8 cellular contexts compared by ENCODE assay signal in genomic region chr4:1870578-1871443, GRCh38. TPM values are rescaled to one million over a fixed set of nuclear protein-coding genes. Genes with fewer than 3 reads are reported as not detected.
DNase-seq lines count a peak whose midpoint lies in the region; ATAC-seq and TF ChIP-seq lines count a peak whose summit lies in the region.

Gene NSD2 (plus strand): TSS chr4:1871393. CDS start chr4:1900655, 29,262 bp downstream.

- H2AK5ac ChIP-seq in mesenchymal stem cell (ENCODE audit: low read length, severe bottlenecking), result peak within 1 kb of the TSS; percentile 36

- DNase-seq in CD8-positive, alpha-beta T cell, result peak; percentile 81 to 93 (median 87)
- DNase-seq in HPDE6-E6E7 (ENCODE audit: extremely low spot score) (peak; percentile 84), NOMO-1 (lab: John Stamatoyannopoulos, UW; ENCODE audit: unreplicated experiment in 2 of 2) (peak; percentile 84 to 95), mesenchymal stem cell (peak; percentile 88)
- peak; percentile 75 to 86 (median 77) for DNase-seq in effector memory CD8-positive, alpha-beta T cell
- peak; percentile 72 for DNase-seq in stimulated activated CD8-positive, alpha-beta memory T cell treated with anti-CD3 and anti-CD28 coated beads, Interleukin-12 subunit alpha, Interleukin-12 subunit beta, amount 100 ng/mL, for 24 hours (ENCODE audit: extremely low read depth)

- H3K27me3 ChIP-seq in CD8-positive, alpha-beta T cell (ENCODE audit: insufficient read depth, low read length), result no peaks in the 10 kb centered on the region
- peaks cover 9 to 13% of the 10 kb centered on the region in 2 experiments for H3K27me3 ChIP-seq in mesenchymal stem cell (ENCODE audit: control insufficient read depth in 1 of 2, insufficient read depth in 1 of 2, low read length in 2 of 2)

- peak within 1 kb of the TSS; percentile 89 for H3K27ac Mint-ChIP-seq in CD8-positive, alpha-beta T cell
- peak within 1 kb of the TSS; percentile 92 to 96 for H3K27ac Mint-ChIP-seq in effector memory CD8-positive, alpha-beta T cell

- H4K8ac ChIP-seq in mesenchymal stem cell (ENCODE audit: low read length), result peak within 1 kb of the TSS; percentile 92

- peak within 1 kb of the TSS; percentile 84 for H2BK120ac ChIP-seq in mesenchymal stem cell (ENCODE audit: low read depth, low read length)

- H3K36me3 Mint-ChIP-seq in CD8-positive, alpha-beta T cell, result peaks cover 2% of the 10 kb centered on the region
- H3K36me3 Mint-ChIP-seq in effector memory CD8-positive, alpha-beta T cell (ENCODE audit: insufficient read depth), result peaks cover 19% of the 10 kb centered on the region

- H3K4me1 Mint-ChIP-seq in CD8-positive, alpha-beta T cell (ENCODE audit: low read depth), result peaks cover 31% of the 10 kb centered on the region
- H3K4me1 Mint-ChIP-seq in effector memory CD8-positive, alpha-beta T cell (ENCODE audit: low read depth in 2 of 2), result peaks cover 17 to 29% of the 10 kb centered on the region in 2 donors

- intact Hi-C loops in CD8-positive, alpha-beta T cell (cut with DNase I, micrococcal nuclease), result loop anchor here (1.0 to 5.0 kb wide), 11 partner anchors 9 to 623 kb away; partner anchors contain the start of genes LETM1 (in 2 of the 2), NELFA (in 2 of the 2), SLBP (in 2 of the 2) and CFAP99 (in 1 of the 2)

- no peaks in the 10 kb centered on the region for H3K9me3 Mint-ChIP-seq in CD8-positive, alpha-beta T cell
- no peaks in the 10 kb centered on the region for H3K9me3 Mint-ChIP-seq in effector memory CD8-positive, alpha-beta T cell

- peak within 1 kb of the TSS in 1 of 2 experiments; percentile 31 for H2BK12ac ChIP-seq in mesenchymal stem cell (ENCODE audit: low read length in 2 of 2)

- peak within 1 kb of the TSS; percentile 28 to 87 for H3K14ac ChIP-seq in mesenchymal stem cell (ENCODE audit: low read length in 2 of 2)

- peak within 1 kb of the TSS; percentile 98 for H3K4me3 ChIP-seq in CD8-positive, alpha-beta T cell (ENCODE audit: low read depth, low read length)
- peak within 1 kb of the TSS; percentile 84 to 90 for H3K4me3 ChIP-seq in mesenchymal stem cell (ENCODE audit: insufficient read depth in 1 of 2, low read depth in 1 of 2, low read length in 2 of 2)

- H3K18ac ChIP-seq in mesenchymal stem cell (ENCODE audit: low read depth in 1 of 2, low read length in 2 of 2), result peak within 1 kb of the TSS; percentile 93 to 94

- H3K79me1 ChIP-seq in mesenchymal stem cell (replicated peaks; ENCODE audit: low read length, poor library complexity, severe bottlenecking), result no peaks in the 10 kb centered on the region

- peak within 1 kb of the TSS; percentile 35 to 89 for H3K4ac ChIP-seq in mesenchymal stem cell (ENCODE audit: low read depth in 1 of 2, low read length in 2 of 2)

- H3K27ac ChIP-seq in CD8-positive, alpha-beta T cell (ENCODE audit: low read depth, low read length), result peak within 1 kb of the TSS; percentile 98
- H3K27ac ChIP-seq in mesenchymal stem cell (ENCODE audit: low read length, poor library complexity, severe bottlenecking), result peak within 1 kb of the TSS; percentile 63

- H3K9ac ChIP-seq in mesenchymal stem cell (ENCODE audit: low read length), result peak within 1 kb of the TSS; percentile 92

- no peak for TF ChIP-seq CTCF in CD8-positive, alpha-beta T cell (IDR thresholded peaks at IDR 0.05)

- H3K36me3 ChIP-seq in CD8-positive, alpha-beta T cell (ENCODE audit: insufficient read depth, low read length), result no peaks in the 10 kb centered on the region
- no peaks in the 10 kb centered on the region for H3K36me3 ChIP-seq in mesenchymal stem cell (ENCODE audit: control insufficient read depth in 1 of 2, insufficient read depth in 2 of 2, low read depth in 1 of 2, low read length in 2 of 2)

- no peaks in the 10 kb centered on the region for H3K9me3 ChIP-seq in CD8-positive, alpha-beta T cell (ENCODE audit: low read length)
- H3K9me3 ChIP-seq in mesenchymal stem cell (ENCODE audit: control insufficient read depth, low read length), result no peaks in the 10 kb centered on the region

- peak within 1 kb of the TSS in 1 of 2 experiments; percentile 90 for H3K23ac ChIP-seq in mesenchymal stem cell (ENCODE audit: low read length in 2 of 2)

- peak within 1 kb of the TSS; percentile 85 for H2AFZ ChIP-seq in mesenchymal stem cell (ENCODE audit: low read depth, low read length)

- peak; percentile 64 for ATAC-seq in CD8-positive, alpha-beta T cell
- ATAC-seq in GM19467 (IDR thresholded peaks at IDR 0.05; ENCODE audit: unreplicated experiment), result peak; percentile 61
- ATAC-seq in effector memory CD8-positive, alpha-beta T cell (replicated peaks), result peak; percentile 70

- POLR2A ChIA-PET in CD8-positive, alpha-beta T cell (lab: Charles Lee), result interaction anchor here (0.9 to 1.9 kb wide), 5 partner anchors 10 to 150 kb away, joined by 3 to 32 read pairs (median 5); partner anchors contain the start of genes LETM1, TACC3 and TMEM129
- POLR2A ChIA-PET in activated CD8-positive, alpha-beta memory T cell treated with anti-CD3 and anti-CD28 coated beads for 36 hours (lab: Charles Lee), result interaction anchor here (0.5 to 1.2 kb wide), 9 partner anchors 9 to 669 kb away, joined by 3 to 7 read pairs (median 3); partner anchors contain the start of genes LETM1, TACC3 and TMEM129

- peak within 1 kb of the TSS; percentile 95 for H3K4me2 ChIP-seq in mesenchymal stem cell (ENCODE audit: low read length, poor library complexity, severe bottlenecking)

- H4K91ac ChIP-seq in mesenchymal stem cell (ENCODE audit: low read length), result peak within 1 kb of the TSS; percentile 98

- no peaks in the 10 kb centered on the region for H3K27me3 Mint-ChIP-seq in CD8-positive, alpha-beta T cell (ENCODE audit: low read depth)
- H3K27me3 Mint-ChIP-seq in effector memory CD8-positive, alpha-beta T cell, result no peaks in the 10 kb centered on the region

- peak within 1 kb of the TSS; percentile 58 for H2BK5ac ChIP-seq in mesenchymal stem cell (ENCODE audit: low read depth, low read length, poor library complexity, severe bottlenecking)

- peaks cover 21% of the 10 kb centered on the region for H3K4me1 ChIP-seq in CD8-positive, alpha-beta T cell (ENCODE audit: insufficient read depth, low read length)
- H3K4me1 ChIP-seq in mesenchymal stem cell (ENCODE audit: control insufficient read depth, insufficient read depth, low read depth, low read length), result peaks cover 6% of the 10 kb centered on the region

- peak within 1 kb of the TSS; percentile 83 for H3K4me3 Mint-ChIP-seq in CD8-positive, alpha-beta T cell
- H3K4me3 Mint-ChIP-seq in effector memory CD8-positive, alpha-beta T cell, result peak within 1 kb of the TSS; percentile 80 to 84

- WGBS in mesenchymal stem cell, result 0% methylated on average over 32 of the region's 155 CpGs

- CTCF ChIA-PET in CD8-positive, alpha-beta T cell (lab: Charles Lee), result no interaction called here
- CTCF ChIA-PET in activated CD8-positive, alpha-beta memory T cell treated with anti-CD3 and anti-CD28 coated beads for 36 hours (lab: Charles Lee), result interaction anchor here (1.3 kb wide), 1 partner anchor 16 kb away, joined by 3 read pairs; no protein-coding TSS in a partner anchor

- peak within 1 kb of the TSS; percentile 91 for H2BK15ac ChIP-seq in mesenchymal stem cell (ENCODE audit: low read depth, poor library complexity, severe bottlenecking)

RNA-seq across cellular contexts. Expression of gene NSD2, which starts in this region (rescaled TPM):
- 10 to 100 TPM; 27.3 to 32.5 TPM for total RNA-seq in CD8-positive, alpha-beta T cell
- 100 to 1,000 TPM; 166 to 177 TPM for total RNA-seq in activated CD8-positive, alpha-beta memory T cell treated with anti-CD3 and anti-CD28 coated beads for 36 hours
- polyA plus RNA-seq in mesenchymal stem cell (2013, experiment 1 of 2), result 17.1 TPM
- polyA plus RNA-seq in mesenchymal stem cell (2013, experiment 2 of 2), result 16.3 TPM

Comparison
In these comparisons a context has a peak if more than half of its experiments do, and no peak if none do; other contexts are left out.
1. Peak in every context shown above with its lines: DNase-seq, ATAC-seq, H3K4me3 ChIP-seq and H3K27ac ChIP-seq.
2. RNA of gene NSD2 (total RNA-seq): 166 to 177 TPM in activated CD8-positive, alpha-beta memory T cell treated with anti-CD3 and anti-CD28 coated beads for 36 hours; 27.3 to 32.5 TPM in CD8-positive, alpha-beta T cell; every median in the first group is over 4 times any median in the second.